Comparison of ENCODE assay signal across 8 cellular contexts in genomic region chr7:50449501-50449880, GRCh38. TPM values are rescaled to one million over a fixed set of nuclear protein-coding genes. Genes with fewer than 3 reads are reported as not detected.
A peak's percentile ranks its signal among the peaks of the same experiment; 100 is the strongest.
DNase-seq lines count a peak whose midpoint lies in the region; ATAC-seq and TF ChIP-seq lines count a peak whose summit lies in the region.

No MANE protein-coding gene starts in this region.

- ATAC-seq in HG03060 (IDR thresholded peaks at IDR 0.05; ENCODE audit: low read depth, unreplicated experiment): peak; percentile 1
- no peak for ATAC-seq in body of pancreas
- ATAC-seq in GM21786 (IDR thresholded peaks at IDR 0.05; ENCODE audit: unreplicated experiment): no peak
- no peak for ATAC-seq in HG02981 (IDR thresholded peaks at IDR 0.05; ENCODE audit: unreplicated experiment)

- TF ChIP-seq CTCF in body of pancreas (IDR thresholded peaks at IDR 0.05): no peak

- 6 to 12% methylated on average over 5 of the region's 5 CpGs for WGBS in body of pancreas, 2 donors

- intact Hi-C loops in body of pancreas (cut with DNase I): no loop called here

- H3K4me1 ChIP-seq in BLaER1: peaks cover 26% of the 10 kb centered on the region
- H3K4me1 ChIP-seq in body of pancreas: peaks cover 15% of the 10 kb centered on the region
- H3K4me1 ChIP-seq in mucosa of rectum (ENCODE audit: control insufficient read depth in 2 of 2, insufficient read depth in 2 of 2, low read length in 2 of 2): peaks cover 7% of the 10 kb centered on the region in 2 donors

- 0 out of 2 replicates have a peak, but pooled peaks cover 5% of the 10 kb centered on the region for H4K20me1 ChIP-seq in BLaER1

- peak overlapping the region; percentile 82 for H3K9ac ChIP-seq in BLaER1
- H3K9ac ChIP-seq in mucosa of rectum (ENCODE audit: low read depth in 1 of 2, low read length in 2 of 2): peak overlapping the region; percentile 66 to 80

- no peaks in the 10 kb centered on the region for H3K27me3 ChIP-seq in BLaER1
- H3K27me3 ChIP-seq in body of pancreas: no peaks in the 10 kb centered on the region
- peaks cover 0 to 2% of the 10 kb centered on the region in 2 donors for H3K27me3 ChIP-seq in mucosa of rectum (ENCODE audit: control insufficient read depth in 2 of 2, insufficient read depth in 2 of 2, low read length in 2 of 2)

- no peak for DNase-seq in body of pancreas
- DNase-seq in T1000 (lab: John Stamatoyannopoulos, UW): no peak
- DNase-seq in NCI-H146 treated with DMSO at 0.1 percent for 48 hours (lab: John Stamatoyannopoulos, UW; ENCODE audit: unreplicated experiment): no peak

- H3K36me3 ChIP-seq in BLaER1 (peaks cover 30% of the 10 kb centered on the region), body of pancreas (replicated peaks in 1 of 2; ENCODE audit: insufficient read depth in 1 of 2, low read depth in 2 of 2) (no peaks in the 10 kb centered on the region), mucosa of rectum (ENCODE audit: control insufficient read depth in 2 of 2, insufficient read depth in 2 of 2, low read length in 2 of 2) (peaks cover 6 to 20% of the 10 kb centered on the region in 2 donors)

- H3K4me3 ChIP-seq in BLaER1 (peak overlapping the region; percentile 75), body of pancreas (peak overlapping the region; percentile 5 to 58), mucosa of rectum (ENCODE audit: low read length in 2 of 2) (peak overlapping the region; percentile 82 to 87)

- H3K4me2 ChIP-seq in BLaER1: peak overlapping the region; percentile 92

- TF ChIP-seq POLR2A in body of pancreas (IDR thresholded peaks at IDR 0.05): no peak

- peak overlapping the region; percentile 68 for H3K27ac ChIP-seq in BLaER1
- H3K27ac ChIP-seq in body of pancreas: peak overlapping the region; percentile 37 to 73 (median 54)
- no peak overlapping the region for H3K27ac ChIP-seq in mucosa of rectum (ENCODE audit: low read depth in 2 of 2, low read length in 2 of 2)

- H3K9me3 ChIP-seq in BLaER1 (no peaks in the 10 kb centered on the region), body of pancreas (no peaks in the 10 kb centered on the region), mucosa of rectum (ENCODE audit: control insufficient read depth in 2 of 2, low read length in 2 of 2) (no peaks in the 10 kb centered on the region)

RNA-seq across cellular contexts. Expression of gene FIGNL1, which starts 0.7 kb away (rescaled TPM):
- 1 to 10 TPM; 2.0 to 7.0 TPM for total RNA-seq in body of pancreas

Comparison
In these comparisons a context has a peak if more than half of its experiments do, and no peak if none do; other contexts are left out.
1. H3K27ac ChIP-seq: peak in BLaER1 (single experiment) and body of pancreas (4 of 4); none in mucosa of rectum (0 of 2).
2. H3K4me3 ChIP-seq: peak in every context shown above with its lines; median percentile 84 in mucosa of rectum; 75 in BLaER1; 32 in body of pancreas.